ENCODE assay signal across 17 cellular contexts in the genomic region with DNA sequence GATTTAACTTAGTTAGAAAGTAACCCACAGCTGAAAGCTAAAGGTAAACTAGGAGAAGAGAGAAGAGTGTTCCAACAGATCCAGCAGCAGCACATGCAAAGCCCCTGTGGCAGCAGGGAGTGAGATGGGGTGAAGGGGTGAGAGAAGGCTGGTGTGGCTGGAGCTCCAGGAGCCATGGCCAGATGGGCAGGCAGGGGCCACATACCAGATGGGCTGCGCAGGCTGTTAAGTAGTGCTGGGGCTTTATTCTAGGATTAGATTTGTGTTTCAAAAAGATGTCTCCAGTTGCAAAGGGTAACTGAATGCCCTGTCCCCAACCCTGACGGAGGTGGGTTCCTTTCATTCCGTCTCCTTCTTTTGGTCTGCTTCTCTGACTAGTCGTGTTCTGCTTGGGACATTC.
"Had no signal": no experiment of that assay in that cellular context is flagged by ENCODE, and none has a peak within 500 bp of the region (broad histone marks: within the 10 kb centered on the region; RNA-seq: fewer than 3 reads in every experiment).

No MANE protein-coding gene starts in this region.

- H3K27ac Mint-ChIP-seq: dendritic cell treated with granulocyte-macrophage colony-stimulating factor and Interleukin-4, amounts not matched to agents 40 ng/mL and 50 ng/mL, for 4 days; naive thymus-derived CD8-positive, alpha-beta T cell; stimulated activated naive B cell treated with anti-CD40 and anti-IgM and Interleukin-4, amounts not matched to agents 10 μg/mL and 1 μg/mL and 100 μg/mL, for 72 hours; stimulated activated naive CD8-positive, alpha-beta T cell treated with anti-CD3 and anti-CD28 coated beads, Interleukin-15, amount 100 ng/mL, for 72 hours had no signal

- H3K4me3 Mint-ChIP-seq: dendritic cell treated with granulocyte-macrophage colony-stimulating factor and Interleukin-4, amounts not matched to agents 40 ng/mL and 50 ng/mL, for 4 days; naive thymus-derived CD8-positive, alpha-beta T cell; stimulated activated naive B cell treated with anti-CD40 and anti-IgM and Interleukin-4, amounts not matched to agents 10 μg/mL and 1 μg/mL and 100 μg/mL, for 72 hours; stimulated activated naive CD8-positive, alpha-beta T cell treated with anti-CD3 and anti-CD28 coated beads, Interleukin-15, amount 100 ng/mL, for 72 hours had no signal

- H3K27me3 ChIP-seq: testis had no signal

- H3K4me3 ChIP-seq: hepatocyte, mucosa of descending colon, sigmoid colon, skin epidermis, tibial nerve had no signal

- H3K36me3 ChIP-seq: neutrophil, sigmoid colon, tibial nerve had no signal

- DNase-seq: foreskin keratinocyte; left colon; mammary epithelial cell; mucosa of descending colon; posterior cingulate gyrus; sigmoid colon; stimulated activated CD4-positive, alpha-beta T cell treated with anti-CD3 and anti-CD28 coated beads, Interleukin-2, amount 100 ng/mL, for 24 hours; stimulated activated CD4-positive, alpha-beta T cell treated with anti-CD3 and anti-CD28 coated beads, Interleukin-4, amount 100 ng/mL, for 4 hours; stimulated activated naive B cell treated with anti-CD40 and anti-IgM and Interleukin-4, amounts not matched to agents 10 μg/mL and 1 μg/mL and 100 μg/mL, for 72 hours had no signal

- H3K9me3 ChIP-seq: mucosa of descending colon, neutrophil, sigmoid colon, testis, tibial nerve had no signal

- H3K79me2 ChIP-seq: hepatocyte had no signal

- H3K27ac ChIP-seq: foreskin keratinocyte, hepatocyte, neutrophil, sigmoid colon, skin epidermis, testis, tibial nerve had no signal

- H2AFZ ChIP-seq: hepatocyte had no signal

- H3K36me3 Mint-ChIP-seq: stimulated activated naive B cell treated with anti-CD40 and anti-IgM and Interleukin-4, amounts not matched to agents 10 μg/mL and 1 μg/mL and 100 μg/mL, for 72 hours had no signal

- H3K9me3 Mint-ChIP-seq: dendritic cell treated with granulocyte-macrophage colony-stimulating factor and Interleukin-4, amounts not matched to agents 40 ng/mL and 50 ng/mL, for 4 days; naive thymus-derived CD8-positive, alpha-beta T cell; stimulated activated naive B cell treated with anti-CD40 and anti-IgM and Interleukin-4, amounts not matched to agents 10 μg/mL and 1 μg/mL and 100 μg/mL, for 72 hours; stimulated activated naive CD8-positive, alpha-beta T cell treated with anti-CD3 and anti-CD28 coated beads, Interleukin-15, amount 100 ng/mL, for 72 hours had no signal

- H3K4me1 ChIP-seq: foreskin keratinocyte, sigmoid colon, testis, tibial nerve had no signal

- H3K4me2 ChIP-seq: hepatocyte had no signal

- ATAC-seq: foreskin keratinocyte; naive thymus-derived CD8-positive, alpha-beta T cell had no signal

- H3K4me1 Mint-ChIP-seq: stimulated activated naive CD8-positive, alpha-beta T cell treated with anti-CD3 and anti-CD28 coated beads, Interleukin-15, amount 100 ng/mL, for 72 hours had no signal
